8 cellular contexts compared by ENCODE assay signal in the genomic region with DNA sequence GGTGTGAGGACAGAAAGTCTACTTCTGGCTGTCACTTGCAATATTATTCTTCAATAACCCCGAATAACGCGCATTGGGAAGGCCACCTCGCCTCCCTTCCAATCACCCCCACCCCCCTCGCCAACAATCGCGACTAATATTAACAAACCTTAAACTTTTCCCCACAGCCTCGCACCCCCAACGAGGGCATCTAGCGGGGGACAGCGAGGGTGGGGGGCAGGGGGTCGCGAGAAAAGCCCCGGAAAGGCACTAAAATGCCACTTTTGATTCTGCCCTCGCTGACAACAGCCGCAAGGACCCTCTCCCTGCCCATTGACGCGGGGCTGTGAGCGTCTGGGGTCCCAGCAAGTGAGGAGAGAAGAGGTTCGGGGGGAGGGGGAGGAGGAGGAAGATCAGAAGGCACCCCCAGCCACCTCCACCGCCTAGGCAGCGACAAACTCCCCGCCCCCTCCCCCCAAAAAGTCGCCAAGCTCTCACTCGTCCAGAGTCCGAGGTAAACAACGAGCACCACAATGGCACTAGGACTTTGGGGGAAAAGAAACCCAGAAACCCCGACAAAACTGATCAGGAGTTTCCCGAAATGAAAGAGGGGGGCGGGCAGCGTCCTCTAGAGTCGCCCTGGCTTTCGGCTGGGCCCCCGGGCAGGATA. TPM values are rescaled to one million over a fixed set of nuclear protein-coding genes. Genes with fewer than 3 reads are reported as not detected.
DNase-seq lines count a peak whose midpoint lies in the region; ATAC-seq and TF ChIP-seq lines count a peak whose summit lies in the region.

No MANE protein-coding gene starts in this region.

- peaks cover 7% of the 10 kb centered on the region for H3K36me3 Mint-ChIP-seq in WTC11

- POLR2A ChIA-PET in WTC11 (lab: Charles Lee), result interaction anchor here (0.6 kb wide), 2 partner anchors 25 to 156 kb away, joined by 3 to 4 read pairs; no protein-coding TSS in a partner anchor

- no peak for TF ChIP-seq POLR2A in ovary (IDR thresholded peaks at IDR 0.05)

- WGBS in ovary, 3 donors, result 0 to 1% (median 0%) methylated on average over 34 of the region's 34 CpGs

- TF ChIP-seq CTCF in WTC11 (IDR thresholded peaks at IDR 0.05) (no peak), foreskin fibroblast (IDR thresholded peaks at IDR 0.05; ENCODE audit: low read depth, low read length) (no peak), ovary (IDR thresholded peaks at IDR 0.05) (no peak)

- ATAC-seq in WTC11 (peak; percentile 3), GM21528 (IDR thresholded peaks at IDR 0.05; ENCODE audit: low FRiP score, unreplicated experiment) (no peak)

- peak overlapping the region; percentile 44; the same call in 1 of the 2 replicates for H3K27ac Mint-ChIP-seq in WTC11

- no peaks in the 10 kb centered on the region for H3K9me3 Mint-ChIP-seq in WTC11

- intact Hi-C loops in ovary (cut with DNase I), result no loop called here

- H3K27me3 ChIP-seq in ovary, result no peaks in the 10 kb centered on the region

- no peaks in the 10 kb centered on the region for H3K9me3 ChIP-seq in ovary

- H3K27me3 Mint-ChIP-seq in WTC11 (ENCODE audit: low read depth), result no peaks in the 10 kb centered on the region

- DNase-seq in activated T-cell treated with anti-CD3 and anti-CD28 coated beads, Interleukin-2, amount 50 U/mL, for 1 hour, result peak; percentile 47
- DNase-seq in activated T-cell treated with anti-CD3 and anti-CD28 coated beads for 4 hours (no peak), WTC11 (ENCODE audit: low spot score) (peak; percentile 27), foreskin fibroblast (no peak), ovary (peak in 3 of 5 donors; percentile 31 to 43 (median 40)), mucosa of gallbladder (ENCODE audit: low spot score) (no peak)
- no peak for DNase-seq in stimulated activated naive CD4-positive, alpha-beta T cell treated with Interleukin-2 at 50 U/mL for 16 hours (lab: John Stamatoyannopoulos, UW)

- no peak for TF ChIP-seq EP300 in ovary (IDR thresholded peaks at IDR 0.05)

- H3K4me3 Mint-ChIP-seq in WTC11, result peak overlapping the region; percentile 93

- peaks cover 48% of the 10 kb centered on the region for H3K4me1 Mint-ChIP-seq in WTC11

- peak overlapping the region; percentile 73 to 74 for H3K27ac ChIP-seq in ovary

- CTCF ChIA-PET in WTC11 (lab: Charles Lee), result no interaction called here

- H3K36me3 ChIP-seq in ovary, result no peaks in the 10 kb centered on the region

- H3K4me3 ChIP-seq in foreskin fibroblast (ENCODE audit: low read depth in 1 of 2, low read length in 2 of 2), result peak overlapping the region; percentile 80 to 81
- H3K4me3 ChIP-seq in ovary, result peak overlapping the region; percentile 91

- H3K4me1 ChIP-seq in ovary (ENCODE audit: insufficient read depth), result no peaks in the 10 kb centered on the region

TF ChIP-seq in WTC11, 78 proteins besides CTCF, POLR2A, EP300 and RAD21:
- no peak for TF ChIP-seq ZNF138 (CRISPR knock-in tag; conservative IDR thresholded peaks at IDR 0.05)
- no peak for TF ChIP-seq ZNF317 (CRISPR knock-in tag; IDR thresholded peaks at IDR 0.05; ENCODE audit: borderline replicate concordance, low read depth)
- no peak for TF ChIP-seq ZNF396 (CRISPR knock-in tag; IDR thresholded peaks at IDR 0.05; ENCODE audit: borderline replicate concordance)
- TF ChIP-seq, protein P1, sequence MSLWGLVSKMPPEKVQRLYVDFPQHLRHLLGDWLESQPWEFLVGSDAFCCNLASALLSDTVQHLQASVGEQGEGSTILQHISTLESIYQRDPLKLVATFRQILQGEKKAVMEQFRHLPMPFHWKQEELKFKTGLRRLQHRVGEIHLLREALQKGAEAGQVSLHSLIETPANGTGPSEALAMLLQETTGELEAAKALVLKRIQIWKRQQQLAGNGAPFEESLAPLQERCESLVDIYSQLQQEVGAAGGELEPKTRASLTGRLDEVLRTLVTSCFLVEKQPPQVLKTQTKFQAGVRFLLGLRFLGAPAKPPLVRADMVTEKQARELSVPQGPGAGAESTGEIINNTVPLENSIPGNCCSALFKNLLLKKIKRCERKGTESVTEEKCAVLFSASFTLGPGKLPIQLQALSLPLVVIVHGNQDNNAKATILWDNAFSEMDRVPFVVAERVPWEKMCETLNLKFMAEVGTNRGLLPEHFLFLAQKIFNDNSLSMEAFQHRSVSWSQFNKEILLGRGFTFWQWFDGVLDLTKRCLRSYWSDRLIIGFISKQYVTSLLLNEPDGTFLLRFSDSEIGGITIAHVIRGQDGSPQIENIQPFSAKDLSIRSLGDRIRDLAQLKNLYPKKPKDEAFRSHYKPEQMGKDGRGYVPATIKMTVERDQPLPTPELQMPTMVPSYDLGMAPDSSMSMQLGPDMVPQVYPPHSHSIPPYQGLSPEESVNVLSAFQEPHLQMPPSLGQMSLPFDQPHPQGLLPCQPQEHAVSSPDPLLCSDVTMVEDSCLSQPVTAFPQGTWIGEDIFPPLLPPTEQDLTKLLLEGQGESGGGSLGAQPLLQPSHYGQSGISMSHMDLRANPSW (CRISPR knock-in tag; conservative IDR thresholded peaks at IDR 0.05; ENCODE audit: low read depth), result no peak
- TF ChIP-seq SMAD4 (CRISPR knock-in tag; IDR thresholded peaks at IDR 0.05), result no peak
- no peak for TF ChIP-seq RELA (CRISPR knock-in tag; IDR thresholded peaks at IDR 0.05; ENCODE audit: borderline replicate concordance)
- TF ChIP-seq ZNF232 (CRISPR knock-in tag; IDR thresholded peaks at IDR 0.05), result no peak
- TF ChIP-seq ELF4 (CRISPR knock-in tag; IDR thresholded peaks at IDR 0.05; ENCODE audit: low read depth), result no peak
- TF ChIP-seq, protein P2, sequence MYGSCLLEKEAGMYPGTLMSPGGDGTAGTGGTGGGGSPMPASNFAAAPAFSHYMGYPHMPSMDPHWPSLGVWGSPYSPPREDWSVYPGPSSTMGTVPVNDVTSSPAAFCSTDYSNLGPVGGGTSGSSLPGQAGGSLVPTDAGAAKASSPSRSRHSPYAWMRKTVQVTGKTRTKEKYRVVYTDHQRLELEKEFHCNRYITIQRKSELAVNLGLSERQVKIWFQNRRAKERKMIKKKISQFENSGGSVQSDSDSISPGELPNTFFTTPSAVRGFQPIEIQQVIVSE (CRISPR knock-in tag; IDR thresholded peaks at IDR 0.05; ENCODE audit: borderline replicate concordance), result no peak
- no peak for TF ChIP-seq TEAD4 (CRISPR knock-in tag; IDR thresholded peaks at IDR 0.05)
- no peak for TF ChIP-seq TEAD1 (CRISPR knock-in tag; IDR thresholded peaks at IDR 0.05)
- TF ChIP-seq HMGA2 (CRISPR knock-in tag; IDR thresholded peaks at IDR 0.05), result no peak
- TF ChIP-seq ZNF263 (CRISPR knock-in tag; IDR thresholded peaks at IDR 0.05; ENCODE audit: low read depth), result no peak
- TF ChIP-seq, protein P3, sequence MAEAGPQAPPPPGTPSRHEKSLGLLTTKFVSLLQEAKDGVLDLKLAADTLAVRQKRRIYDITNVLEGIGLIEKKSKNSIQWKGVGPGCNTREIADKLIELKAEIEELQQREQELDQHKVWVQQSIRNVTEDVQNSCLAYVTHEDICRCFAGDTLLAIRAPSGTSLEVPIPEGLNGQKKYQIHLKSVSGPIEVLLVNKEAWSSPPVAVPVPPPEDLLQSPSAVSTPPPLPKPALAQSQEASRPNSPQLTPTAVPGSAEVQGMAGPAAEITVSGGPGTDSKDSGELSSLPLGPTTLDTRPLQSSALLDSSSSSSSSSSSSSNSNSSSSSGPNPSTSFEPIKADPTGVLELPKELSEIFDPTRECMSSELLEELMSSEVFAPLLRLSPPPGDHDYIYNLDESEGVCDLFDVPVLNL (CRISPR knock-in tag; IDR thresholded peaks at IDR 0.05; ENCODE audit: borderline replicate concordance, low read depth), result no peak
- TF ChIP-seq, protein P4, sequence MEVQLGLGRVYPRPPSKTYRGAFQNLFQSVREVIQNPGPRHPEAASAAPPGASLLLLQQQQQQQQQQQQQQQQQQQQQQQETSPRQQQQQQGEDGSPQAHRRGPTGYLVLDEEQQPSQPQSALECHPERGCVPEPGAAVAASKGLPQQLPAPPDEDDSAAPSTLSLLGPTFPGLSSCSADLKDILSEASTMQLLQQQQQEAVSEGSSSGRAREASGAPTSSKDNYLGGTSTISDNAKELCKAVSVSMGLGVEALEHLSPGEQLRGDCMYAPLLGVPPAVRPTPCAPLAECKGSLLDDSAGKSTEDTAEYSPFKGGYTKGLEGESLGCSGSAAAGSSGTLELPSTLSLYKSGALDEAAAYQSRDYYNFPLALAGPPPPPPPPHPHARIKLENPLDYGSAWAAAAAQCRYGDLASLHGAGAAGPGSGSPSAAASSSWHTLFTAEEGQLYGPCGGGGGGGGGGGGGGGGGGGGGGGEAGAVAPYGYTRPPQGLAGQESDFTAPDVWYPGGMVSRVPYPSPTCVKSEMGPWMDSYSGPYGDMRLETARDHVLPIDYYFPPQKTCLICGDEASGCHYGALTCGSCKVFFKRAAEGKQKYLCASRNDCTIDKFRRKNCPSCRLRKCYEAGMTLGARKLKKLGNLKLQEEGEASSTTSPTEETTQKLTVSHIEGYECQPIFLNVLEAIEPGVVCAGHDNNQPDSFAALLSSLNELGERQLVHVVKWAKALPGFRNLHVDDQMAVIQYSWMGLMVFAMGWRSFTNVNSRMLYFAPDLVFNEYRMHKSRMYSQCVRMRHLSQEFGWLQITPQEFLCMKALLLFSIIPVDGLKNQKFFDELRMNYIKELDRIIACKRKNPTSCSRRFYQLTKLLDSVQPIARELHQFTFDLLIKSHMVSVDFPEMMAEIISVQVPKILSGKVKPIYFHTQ (CRISPR knock-in tag; IDR thresholded peaks at IDR 0.05), result no peak
- TF ChIP-seq ZNF219 (CRISPR knock-in tag; IDR thresholded peaks at IDR 0.05; ENCODE audit: borderline replicate concordance), result no peak
- TF ChIP-seq, protein P5, sequence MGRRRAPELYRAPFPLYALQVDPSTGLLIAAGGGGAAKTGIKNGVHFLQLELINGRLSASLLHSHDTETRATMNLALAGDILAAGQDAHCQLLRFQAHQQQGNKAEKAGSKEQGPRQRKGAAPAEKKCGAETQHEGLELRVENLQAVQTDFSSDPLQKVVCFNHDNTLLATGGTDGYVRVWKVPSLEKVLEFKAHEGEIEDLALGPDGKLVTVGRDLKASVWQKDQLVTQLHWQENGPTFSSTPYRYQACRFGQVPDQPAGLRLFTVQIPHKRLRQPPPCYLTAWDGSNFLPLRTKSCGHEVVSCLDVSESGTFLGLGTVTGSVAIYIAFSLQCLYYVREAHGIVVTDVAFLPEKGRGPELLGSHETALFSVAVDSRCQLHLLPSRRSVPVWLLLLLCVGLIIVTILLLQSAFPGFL (CRISPR knock-in tag; IDR thresholded peaks at IDR 0.05; ENCODE audit: borderline replicate concordance), result no peak
- no peak for TF ChIP-seq GABPB1 (CRISPR knock-in tag; IDR thresholded peaks at IDR 0.05)
- no peak for TF ChIP-seq ZNF671 (CRISPR knock-in tag; IDR thresholded peaks at IDR 0.05)

RNA-seq across cellular contexts. Expression of a gene that starts 0.8 kb away (rescaled TPM):
- 31.1 to 36.8 TPM (median 36.2 TPM) in 3 replicates for total RNA-seq in WTC11 (2021)
- total RNA-seq in ovary, result 10 to 100 TPM in 6 of 7 donors, 1 to 10 TPM in 1; 7.4 to 26.9 (median 19.9) TPM
- polyA plus RNA-seq in ovary, result 10 to 100 TPM; 13.0 to 14.6 TPM
- total RNA-seq in mucosa of gallbladder, result 39.9 TPM

Comparison
In these comparisons a context has a peak if more than half of its experiments do, and no peak if none do; other contexts are left out.
1. DNase-seq: peak in activated T-cell treated with anti-CD3 and anti-CD28 coated beads, Interleukin-2, amount 50 U/mL, for 1 hour (single experiment), WTC11 (single experiment) and ovary (3 of 5); none in activated T-cell treated with anti-CD3 and anti-CD28 coated beads for 4 hours (single experiment), foreskin fibroblast (0 of 2), mucosa of gallbladder (single experiment) and stimulated activated naive CD4-positive, alpha-beta T cell treated with Interleukin-2 at 50 U/mL for 16 hours (single experiment).